ENCODE assay signal across 1 cellular context in the genomic region with DNA sequence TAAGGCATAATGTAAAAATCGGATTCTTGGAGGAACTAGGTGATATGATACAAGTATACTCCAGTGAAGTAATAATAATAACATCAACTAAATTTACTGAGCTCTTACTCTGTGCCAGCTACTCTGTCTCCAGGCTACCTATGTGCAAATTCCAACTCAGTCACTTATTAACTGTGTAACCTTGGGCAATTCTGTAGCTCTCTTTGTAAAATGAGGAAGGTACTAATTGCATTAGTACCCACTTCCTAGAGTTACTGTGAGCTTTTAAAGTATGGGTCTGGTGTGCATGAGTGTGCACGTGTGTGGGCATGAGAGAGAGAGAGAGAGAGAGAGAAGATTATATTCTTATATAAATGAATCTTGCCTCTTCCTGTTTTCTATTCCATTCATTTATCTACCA.
TF ChIP-seq lines count a peak whose summit lies in the region.

No MANE protein-coding gene starts in this region.

TF ChIP-seq in HepG2, 621 proteins besides CTCF, POLR2A, EP300 and RAD21 (continued from another document):
- TF ChIP-seq, protein P1, sequence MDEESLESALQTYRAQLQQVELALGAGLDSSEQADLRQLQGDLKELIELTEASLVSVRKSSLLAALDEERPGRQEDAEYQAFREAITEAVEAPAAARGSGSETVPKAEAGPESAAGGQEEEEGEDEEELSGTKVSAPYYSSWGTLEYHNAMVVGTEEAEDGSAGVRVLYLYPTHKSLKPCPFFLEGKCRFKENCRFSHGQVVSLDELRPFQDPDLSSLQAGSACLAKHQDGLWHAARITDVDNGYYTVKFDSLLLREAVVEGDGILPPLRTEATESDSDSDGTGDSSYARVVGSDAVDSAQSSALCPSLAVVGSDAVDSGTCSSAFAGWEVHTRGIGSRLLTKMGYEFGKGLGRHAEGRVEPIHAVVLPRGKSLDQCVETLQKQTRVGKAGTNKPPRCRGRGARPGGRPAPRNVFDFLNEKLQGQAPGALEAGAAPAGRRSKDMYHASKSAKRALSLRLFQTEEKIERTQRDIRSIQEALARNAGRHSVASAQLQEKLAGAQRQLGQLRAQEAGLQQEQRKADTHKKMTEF (CRISPR knock-in tag; IDR thresholded peaks at IDR 0.05): no peak
- TF ChIP-seq RFX3 (CRISPR knock-in tag; IDR thresholded peaks at IDR 0.05) (no peak), ZSCAN22 (CRISPR knock-in tag; IDR thresholded peaks at IDR 0.05) (no peak), TBL1XR1 (IDR thresholded peaks at IDR 0.05; ENCODE audit: borderline replicate concordance, low read length, partially characterized antibody) (no peak), ZNF160 (CRISPR knock-in tag; IDR thresholded peaks at IDR 0.05) (no peak), YEATS4 (CRISPR knock-in tag; IDR thresholded peaks at IDR 0.05; ENCODE audit: borderline replicate concordance) (no peak), THAP11 (CRISPR knock-in tag; IDR thresholded peaks at IDR 0.05) (no peak), PBX2 (CRISPR knock-in tag; IDR thresholded peaks at IDR 0.05) (no peak), ZNF501 (CRISPR knock-in tag; IDR thresholded peaks at IDR 0.05) (no peak), NFE2 (CRISPR knock-in tag; IDR thresholded peaks at IDR 0.05) (no peak), ZFYVE20 (CRISPR knock-in tag; IDR thresholded peaks at IDR 0.05; ENCODE audit: borderline replicate concordance, low read depth) (no peak), HNF1A (IDR thresholded peaks at IDR 0.05; ENCODE audit: low read depth) (peak; percentile 74), HNF1A (CRISPR knock-in tag; IDR thresholded peaks at IDR 0.05; ENCODE audit: borderline replicate concordance) (peak; percentile 76; the same call in 1 of the 2 replicates), CEBPG (CRISPR knock-in tag; IDR thresholded peaks at IDR 0.05) (peak; percentile 65), RXRB (CRISPR knock-in tag; IDR thresholded peaks at IDR 0.05; ENCODE audit: borderline replicate concordance) (no peak), AGO1 (IDR thresholded peaks at IDR 0.05; ENCODE audit: low read depth, low read length, poor library complexity, severe bottlenecking) (no peak), ZNF281 (CRISPR knock-in tag; IDR thresholded peaks at IDR 0.05; ENCODE audit: borderline replicate concordance) (no peak), ZFP82 (CRISPR knock-in tag; IDR thresholded peaks at IDR 0.05; ENCODE audit: borderline replicate concordance) (no peak), ZNF484 (CRISPR knock-in tag; IDR thresholded peaks at IDR 0.05; ENCODE audit: borderline replicate concordance, low read depth) (no peak), EED (CRISPR knock-in tag; IDR thresholded peaks at IDR 0.05) (no peak), TBX2 (CRISPR knock-in tag; IDR thresholded peaks at IDR 0.05; ENCODE audit: borderline replicate concordance) (no peak; the same call in 1 of the 2 replicates), ZNF282 (IDR thresholded peaks at IDR 0.05; ENCODE audit: partially characterized antibody) (no peak), RFX5 (IDR thresholded peaks at IDR 0.05; ENCODE audit: low read depth, low read length) (no peak), MTA3 (CRISPR knock-in tag; IDR thresholded peaks at IDR 0.05) (no peak)
- TF ChIP-seq, protein P2, sequence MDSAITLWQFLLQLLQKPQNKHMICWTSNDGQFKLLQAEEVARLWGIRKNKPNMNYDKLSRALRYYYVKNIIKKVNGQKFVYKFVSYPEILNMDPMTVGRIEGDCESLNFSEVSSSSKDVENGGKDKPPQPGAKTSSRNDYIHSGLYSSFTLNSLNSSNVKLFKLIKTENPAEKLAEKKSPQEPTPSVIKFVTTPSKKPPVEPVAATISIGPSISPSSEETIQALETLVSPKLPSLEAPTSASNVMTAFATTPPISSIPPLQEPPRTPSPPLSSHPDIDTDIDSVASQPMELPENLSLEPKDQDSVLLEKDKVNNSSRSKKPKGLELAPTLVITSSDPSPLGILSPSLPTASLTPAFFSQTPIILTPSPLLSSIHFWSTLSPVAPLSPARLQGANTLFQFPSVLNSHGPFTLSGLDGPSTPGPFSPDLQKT (CRISPR knock-in tag; IDR thresholded peaks at IDR 0.05; ENCODE audit: borderline replicate concordance): no peak
TF ChIP-seq in HepG2: peak in this region for 22.
